In the genomic region with DNA sequence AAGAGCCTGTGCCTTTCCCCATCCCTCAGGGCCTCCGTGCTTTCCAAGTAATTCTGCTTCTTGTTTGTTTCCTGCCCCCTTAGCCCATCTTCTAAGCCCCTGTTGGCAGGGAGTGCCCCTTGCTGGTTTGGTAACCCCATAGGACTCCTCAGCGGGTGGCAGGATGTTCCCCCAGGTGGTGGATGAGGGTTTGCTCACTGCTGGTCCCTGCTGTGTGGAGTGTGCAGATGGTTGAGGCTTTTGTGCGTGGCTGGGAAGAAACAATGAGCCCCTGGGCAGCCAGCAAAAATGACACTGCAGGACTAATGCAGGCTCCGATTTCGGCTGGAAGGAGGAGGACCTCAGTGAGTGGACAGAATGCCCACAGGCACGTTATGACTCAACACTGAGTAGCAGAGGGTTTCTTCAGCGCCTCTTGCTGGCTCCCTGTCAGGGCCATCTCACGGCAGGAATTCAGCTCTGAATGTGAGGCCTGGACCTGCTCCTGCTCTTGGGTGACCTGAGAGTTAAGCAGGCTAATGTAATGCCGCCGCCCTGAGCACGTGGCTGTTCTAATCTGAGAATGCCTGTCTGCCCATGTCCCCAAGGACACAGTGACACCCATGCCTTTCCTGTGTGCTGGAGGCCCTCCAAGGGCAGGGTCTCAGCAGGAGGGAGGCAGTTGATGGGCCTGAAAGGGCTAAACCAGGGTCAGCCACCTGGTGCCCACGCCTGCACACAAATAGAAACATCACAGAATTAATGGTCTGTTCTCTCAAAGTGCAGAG, we compare ENCODE assay signal across 9 cellular contexts. TPM values are rescaled to one million over a fixed set of nuclear protein-coding genes. Genes with fewer than 3 reads are reported as not detected.
DNase-seq lines count a peak whose midpoint lies in the region; ATAC-seq, FAIRE-seq and TF ChIP-seq lines count a peak whose summit lies in the region.
"Had no signal": no experiment of that assay in that cellular context is flagged by ENCODE, and none has a peak within 500 bp of the region (broad histone marks: within the 10 kb centered on the region; RNA-seq: fewer than 3 reads in every experiment).

No MANE protein-coding gene starts in this region.

- no peaks in the 10 kb centered on the region for H3K9me3 Mint-ChIP-seq in activated T-helper 2 cell treated with anti-CD3 and anti-CD28 coated beads, Interferon-gamma antibody, Interleukin-2, Interleukin-4, amounts not matched to agents 10 μg/mL and 5 μg/mL and 100 μg/mL, durations not matched to agents 14 hours and 24 hours and 36 hours

- FAIRE-seq in RCC 7860 (lab: Jason Lieb, UNC), result peak; percentile 97

- peak overlapping the region; percentile 99 for H3K27ac ChIP-seq in psoas muscle
- H3K27ac ChIP-seq: VCaP had no signal

- no peaks in the 10 kb centered on the region for H3K27me3 Mint-ChIP-seq in activated T-helper 2 cell treated with anti-CD3 and anti-CD28 coated beads, Interferon-gamma antibody, Interleukin-2, Interleukin-4, amounts not matched to agents 10 μg/mL and 5 μg/mL and 100 μg/mL, durations not matched to agents 14 hours and 24 hours and 36 hours (ENCODE audit: low read depth)

- H3K27ac Mint-ChIP-seq in activated T-helper 2 cell treated with anti-CD3 and anti-CD28 coated beads, Interferon-gamma antibody, Interleukin-2, Interleukin-4, amounts not matched to agents 10 μg/mL and 5 μg/mL and 100 μg/mL, durations not matched to agents 14 hours and 24 hours and 36 hours, result no peak overlapping the region

- DNase-seq in HCEC 1CT (peak; percentile 97), RCC 7860 (ENCODE audit: low spot score) (peak; percentile 96), fibroblast of peridontal ligament (ENCODE audit: extremely low read depth) (peak; percentile 97), psoas muscle (peak; percentile 90 to 96)
- no peak for DNase-seq in activated T-helper 2 cell treated with anti-CD3 and anti-CD28 coated beads, Interferon-gamma antibody, Interleukin-2, Interleukin-4, amounts not matched to agents 10 μg/mL and 5 μg/mL and 100 μg/mL, durations not matched to agents 14 hours and 24 hours and 36 hours (ENCODE audit: low spot score)

- peak; percentile 23 for TF ChIP-seq CTCF in psoas muscle (IDR thresholded peaks at IDR 0.05)

- peak overlapping the region; percentile 53 for H3K4me3 ChIP-seq in psoas muscle

- H3K4me1 Mint-ChIP-seq in activated T-helper 2 cell treated with anti-CD3 and anti-CD28 coated beads, Interferon-gamma antibody, Interleukin-2, Interleukin-4, amounts not matched to agents 10 μg/mL and 5 μg/mL and 100 μg/mL, durations not matched to agents 14 hours and 24 hours and 36 hours (ENCODE audit: low read depth), result peaks cover 20% of the 10 kb centered on the region

- peaks cover 80% of the 10 kb centered on the region for H3K4me1 ChIP-seq in psoas muscle

- peaks cover 35% of the 10 kb centered on the region for H3K36me3 Mint-ChIP-seq in activated T-helper 2 cell treated with anti-CD3 and anti-CD28 coated beads, Interferon-gamma antibody, Interleukin-2, Interleukin-4, amounts not matched to agents 10 μg/mL and 5 μg/mL and 100 μg/mL, durations not matched to agents 14 hours and 24 hours and 36 hours (ENCODE audit: low read depth)

- H3K4me3 Mint-ChIP-seq in activated T-helper 2 cell treated with anti-CD3 and anti-CD28 coated beads, Interferon-gamma antibody, Interleukin-2, Interleukin-4, amounts not matched to agents 10 μg/mL and 5 μg/mL and 100 μg/mL, durations not matched to agents 14 hours and 24 hours and 36 hours (ENCODE audit: low read depth), result no peak overlapping the region

- intact Hi-C loops in psoas muscle (cut with DNase I), result loop anchor here in 1 of 2 donors (2.0 kb wide), 1 partner anchor 15 kb away; no protein-coding TSS in a partner anchor
- intact Hi-C loops in activated T-helper 2 cell treated with anti-CD3 and anti-CD28 coated beads, Interferon-gamma antibody, Interleukin-2, Interleukin-4, amounts not matched to agents 10 μg/mL and 5 μg/mL and 100 μg/mL, durations not matched to agents 14 hours and 24 hours and 36 hours (cut with micrococcal nuclease), result no loop called here

- H3K36me3 ChIP-seq in psoas muscle (ENCODE audit: insufficient read depth in 1 of 2, low read depth in 1 of 2), result peaks cover 11 to 36% of the 10 kb centered on the region in 2 donors

- ATAC-seq in psoas muscle (peak; percentile 74 to 82 (median 78)), GM18868 (IDR thresholded peaks at IDR 0.05; ENCODE audit: unreplicated experiment) (no peak), GM19463 (IDR thresholded peaks at IDR 0.05; ENCODE audit: unreplicated experiment) (no peak)
- ATAC-seq in activated CD4-positive, CD25-positive, alpha-beta regulatory T cell treated with anti-CD3 and anti-CD28 coated beads, Interleukin-2, amount 50 U/mL, for 24 hours, result no peak

- H3K9me3 ChIP-seq in psoas muscle, result no peaks in the 10 kb centered on the region

- H3K27me3 ChIP-seq in psoas muscle (ENCODE audit: insufficient read depth in 3 of 3, low read length in 2 of 3), result no peaks in the 10 kb centered on the region

- WGBS in psoas muscle, 3 donors, result 15 to 19% (median 18%) methylated on average over 12 of the region's 12 CpGs

RNA-seq across cellular contexts. Expression of gene BAG3, which starts 16.6 kb away (rescaled TPM):
- total RNA-seq in psoas muscle, result 100 to 1,000 TPM; 354 to 855 (median 486) TPM
- polyA plus RNA-seq in psoas muscle, result 100 to 1,000 TPM; 283 to 571 (median 364) TPM
- 31.8 and 33.3 TPM in 2 replicates for total RNA-seq in activated T-helper 2 cell treated with anti-CD3 and anti-CD28 coated beads, Interferon-gamma antibody, Interleukin-2, Interleukin-4, amounts not matched to agents 10 μg/mL and 5 μg/mL and 100 μg/mL, durations not matched to agents 14 hours and 24 hours and 36 hours

RNA-seq across cellular contexts. Expression of gene INPP5F, which starts 58.1 kb away (rescaled TPM):
- total RNA-seq in psoas muscle, result 10 to 100 TPM in 3 of 4 donors, 1 to 10 TPM in 1; 8.0 to 12.3 (median 10.7) TPM
- polyA plus RNA-seq in psoas muscle, result 10 to 100 TPM in 1 of 3 donors, 1 to 10 TPM in 2; 6.0 to 10.0 (median 8.0) TPM
- total RNA-seq in activated T-helper 2 cell treated with anti-CD3 and anti-CD28 coated beads, Interferon-gamma antibody, Interleukin-2, Interleukin-4, amounts not matched to agents 10 μg/mL and 5 μg/mL and 100 μg/mL, durations not matched to agents 14 hours and 24 hours and 36 hours, result 10.2 and 11.9 TPM in 2 replicates

Comparison
In these comparisons a context has a peak if more than half of its experiments do, and no peak if none do; other contexts are left out.
1. ATAC-seq: peak in psoas muscle (4 of 4); none in activated CD4-positive, CD25-positive, alpha-beta regulatory T cell treated with anti-CD3 and anti-CD28 coated beads, Interleukin-2, amount 50 U/mL, for 24 hours (0 of 2), GM18868 (single experiment) and GM19463 (single experiment).
2. RNA of gene BAG3, which starts 16.6 kb away (total RNA-seq): 354 to 855 TPM in psoas muscle; 31.8 to 33.3 TPM in activated T-helper 2 cell treated with anti-CD3 and anti-CD28 coated beads, Interferon-gamma antibody, Interleukin-2, Interleukin-4, amounts not matched to agents 10 μg/mL and 5 μg/mL and 100 μg/mL, durations not matched to agents 14 hours and 24 hours and 36 hours; every median in the first group is over 10 times any median in the second.